Comparison of ENCODE assay signal across 8 cellular contexts in genomic region chr6:167826230-167827061, GRCh38. TPM values are rescaled to one million over a fixed set of nuclear protein-coding genes. Genes with fewer than 3 reads are reported as not detected.
DNase-seq lines count a peak whose midpoint lies in the region; ATAC-seq and TF ChIP-seq lines count a peak whose summit lies in the region.

A gene with protein sequence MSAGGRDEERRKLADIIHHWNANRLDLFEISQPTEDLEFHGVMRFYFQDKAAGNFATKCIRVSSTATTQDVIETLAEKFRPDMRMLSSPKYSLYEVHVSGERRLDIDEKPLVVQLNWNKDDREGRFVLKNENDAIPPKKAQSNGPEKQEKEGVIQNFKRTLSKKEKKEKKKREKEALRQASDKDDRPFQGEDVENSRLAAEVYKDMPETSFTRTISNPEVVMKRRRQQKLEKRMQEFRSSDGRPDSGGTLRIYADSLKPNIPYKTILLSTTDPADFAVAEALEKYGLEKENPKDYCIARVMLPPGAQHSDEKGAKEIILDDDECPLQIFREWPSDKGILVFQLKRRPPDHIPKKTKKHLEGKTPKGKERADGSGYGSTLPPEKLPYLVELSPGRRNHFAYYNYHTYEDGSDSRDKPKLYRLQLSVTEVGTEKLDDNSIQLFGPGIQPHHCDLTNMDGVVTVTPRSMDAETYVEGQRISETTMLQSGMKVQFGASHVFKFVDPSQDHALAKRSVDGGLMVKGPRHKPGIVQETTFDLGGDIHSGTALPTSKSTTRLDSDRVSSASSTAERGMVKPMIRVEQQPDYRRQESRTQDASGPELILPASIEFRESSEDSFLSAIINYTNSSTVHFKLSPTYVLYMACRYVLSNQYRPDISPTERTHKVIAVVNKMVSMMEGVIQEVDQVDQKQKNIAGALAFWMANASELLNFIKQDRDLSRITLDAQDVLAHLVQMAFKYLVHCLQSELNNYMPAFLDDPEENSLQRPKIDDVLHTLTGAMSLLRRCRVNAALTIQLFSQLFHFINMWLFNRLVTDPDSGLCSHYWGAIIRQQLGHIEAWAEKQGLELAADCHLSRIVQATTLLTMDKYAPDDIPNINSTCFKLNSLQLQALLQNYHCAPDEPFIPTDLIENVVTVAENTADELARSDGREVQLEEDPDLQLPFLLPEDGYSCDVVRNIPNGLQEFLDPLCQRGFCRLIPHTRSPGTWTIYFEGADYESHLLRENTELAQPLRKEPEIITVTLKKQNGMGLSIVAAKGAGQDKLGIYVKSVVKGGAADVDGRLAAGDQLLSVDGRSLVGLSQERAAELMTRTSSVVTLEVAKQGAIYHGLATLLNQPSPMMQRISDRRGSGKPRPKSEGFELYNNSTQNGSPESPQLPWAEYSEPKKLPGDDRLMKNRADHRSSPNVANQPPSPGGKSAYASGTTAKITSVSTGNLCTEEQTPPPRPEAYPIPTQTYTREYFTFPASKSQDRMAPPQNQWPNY (N-terminal part only) (plus strand): TSS chr6:167826911. CDS start chr6:167827133, 222 bp downstream.

- H3K9me3 Mint-ChIP-seq in activated CD4-positive, alpha-beta T cell treated with anti-CD3 and anti-CD28 coated beads, Interleukin-2, amount 10 ng/mL, durations not matched to agents 7 days and 5 days = no peaks in the 10 kb centered on the region

- no peaks in the 10 kb centered on the region for H3K36me3 ChIP-seq in right lobe of liver

- H3K4me1 ChIP-seq in right lobe of liver = peaks cover 0 to 32% (median 13%) of the 10 kb centered on the region in 4 donors

- H3K9me3 ChIP-seq in right lobe of liver = no peaks in the 10 kb centered on the region

- DNase-seq in DMS53 (lab: John Stamatoyannopoulos, UW) (peak; percentile 86), DMS53 treated with DMSO at 0.1 percent for 48 hours (lab: John Stamatoyannopoulos, UW; ENCODE audit: unreplicated experiment) (no peak), NCI-H146 treated with DMSO at 0.1 percent for 48 hours (lab: John Stamatoyannopoulos, UW; ENCODE audit: unreplicated experiment) (peak; percentile 36), dermis microvascular lymphatic vessel endothelial cell (ENCODE audit: low read depth in 2 of 2) (peak in 1 of 2 donors; percentile 64), right lobe of liver (peak; percentile 85 to 88 (median 87))
- peak; percentile 68 for DNase-seq in activated CD4-positive, alpha-beta T cell treated with anti-CD3 and anti-CD28 coated beads, Interleukin-2, amount 10 ng/mL, durations not matched to agents 7 days and 5 days
- DNase-seq in stimulated activated CD4-positive, alpha-beta T cell treated with anti-CD3 and anti-CD28 coated beads, Interleukin-4, amount 100 ng/mL, for 1 hour = peak; percentile 69

- H3K27me3 Mint-ChIP-seq in activated CD4-positive, alpha-beta T cell treated with anti-CD3 and anti-CD28 coated beads, Interleukin-2, amount 10 ng/mL, durations not matched to agents 7 days and 5 days = peaks cover 70% of the 10 kb centered on the region

- ATAC-seq in HG02642 (IDR thresholded peaks at IDR 0.05; ENCODE audit: poor library complexity, unreplicated experiment) (peak; percentile 79), right lobe of liver (peak; percentile 77 to 87 (median 78))

- H3K27ac ChIP-seq in right lobe of liver = peak within 1 kb of the TSS; percentile 68 to 91 (median 76)

- peak within 1 kb of the TSS; percentile 77 for H3K4me3 Mint-ChIP-seq in activated CD4-positive, alpha-beta T cell treated with anti-CD3 and anti-CD28 coated beads, Interleukin-2, amount 10 ng/mL, durations not matched to agents 7 days and 5 days

- H3K4me1 Mint-ChIP-seq in activated CD4-positive, alpha-beta T cell treated with anti-CD3 and anti-CD28 coated beads, Interleukin-2, amount 10 ng/mL, durations not matched to agents 7 days and 5 days = peaks cover 29% of the 10 kb centered on the region

- intact Hi-C loops in right lobe of liver (cut with DNase I) = no loop called here

- peak; percentile 42 for TF ChIP-seq POLR2A in right lobe of liver (IDR thresholded peaks at IDR 0.05)

- H3K36me3 Mint-ChIP-seq in activated CD4-positive, alpha-beta T cell treated with anti-CD3 and anti-CD28 coated beads, Interleukin-2, amount 10 ng/mL, durations not matched to agents 7 days and 5 days (ENCODE audit: low read depth) = no peaks in the 10 kb centered on the region

- H3K4me3 ChIP-seq in right lobe of liver = peak within 1 kb of the TSS; percentile 60 to 72 (median 64)

- no peaks in the 10 kb centered on the region for H3K27me3 ChIP-seq in right lobe of liver

- CTCF ChIA-PET in activated CD4-positive, alpha-beta T cell treated with anti-CD3 and anti-CD28 coated beads, Interleukin-2, amount 10 ng/mL, durations not matched to agents 7 days and 5 days (lab: Charles Lee) = no interaction called here

- peak within 1 kb of the TSS; percentile 62 for H3K27ac Mint-ChIP-seq in activated CD4-positive, alpha-beta T cell treated with anti-CD3 and anti-CD28 coated beads, Interleukin-2, amount 10 ng/mL, durations not matched to agents 7 days and 5 days

- peak in 3 of 4 donors; percentile 21 to 58 (median 35) for TF ChIP-seq CTCF in right lobe of liver (IDR thresholded peaks at IDR 0.05)

- POLR2A ChIA-PET in activated CD4-positive, alpha-beta T cell treated with anti-CD3 and anti-CD28 coated beads, Interleukin-2, amount 10 ng/mL, durations not matched to agents 7 days and 5 days (lab: Charles Lee) = no interaction called here

- 0% methylated on average over 5 of the region's 123 CpGs for WGBS in right lobe of liver (ENCODE audit: insufficient coverage, low coverage, low lambda C conversion rate, missing lambda C conversion rate)

RNA-seq across cellular contexts. Expression of the gene that starts here (rescaled TPM):
- total RNA-seq in activated CD4-positive, alpha-beta T cell treated with anti-CD3 and anti-CD28 coated beads, Interleukin-2, amount 10 ng/mL, durations not matched to agents 7 days and 5 days = 10 to 100 TPM; 18.6 to 20.6 TPM
- total RNA-seq in dermis microvascular lymphatic vessel endothelial cell (98.2 and 124 TPM in 2 replicates), right lobe of liver (100 to 1,000 TPM in 1 of 6 experiments, 10 to 100 TPM in 5; 77.0 to 106 (median 85.5) TPM)
